ENCODE assay signal across 8 cellular contexts in genomic region chr6:50030777-50031562, GRCh38. TPM values are rescaled to one million over a fixed set of nuclear protein-coding genes. Genes with fewer than 3 reads are reported as not detected.
DNase-seq lines count a peak whose midpoint lies in the region; ATAC-seq and TF ChIP-seq lines count a peak whose summit lies in the region.

No MANE protein-coding gene starts in this region.

- intact Hi-C loops in right lobe of liver (cut with DNase I), result no loop called here

- DNase-seq in GM10248 (ENCODE audit: extremely low spot score) (peak; percentile 13), HT1080 (ENCODE audit: low read depth) (peak; percentile 55), RWPE2 (ENCODE audit: low spot score) (no peak), right lobe of liver (no peak), T-cell (no peak), suprapubic skin (ENCODE audit: low spot score in 2 of 2) (no peak), Karpas-422 (no peak)

- no peaks in the 10 kb centered on the region for H3K4me1 Mint-ChIP-seq in T-cell
- no peaks in the 10 kb centered on the region for H3K4me1 Mint-ChIP-seq in activated T-helper 17 cell treated with anti-CD3 and anti-CD28 coated beads, Interleukin-2, amount 50 U/mL, for 72 hours

- no peaks in the 10 kb centered on the region for H3K79me2 ChIP-seq in Karpas-422 (ENCODE audit: low read length)

- no peak for TF ChIP-seq EP300 in suprapubic skin (IDR thresholded peaks at IDR 0.05)

- peak; percentile 31 for TF ChIP-seq CTCF in GM10248 (IDR thresholded peaks at IDR 0.05; ENCODE audit: control extremely low read depth, extremely low read depth, low read depth, missing control alignments)
- TF ChIP-seq CTCF in RWPE2 (IDR thresholded peaks at IDR 0.05; ENCODE audit: poor library complexity, severe bottlenecking), result peak; percentile 48
- TF ChIP-seq CTCF in right lobe of liver (IDR thresholded peaks at IDR 0.05), result peak in 3 of 4 donors; percentile 13 to 30 (median 18)
- no peak for TF ChIP-seq CTCF in suprapubic skin (IDR thresholded peaks at IDR 0.05)

- no peaks in the 10 kb centered on the region for H3K9me2 ChIP-seq in Karpas-422 (replicated peaks; ENCODE audit: insufficient read depth, low read length)

- H3K27me3 ChIP-seq in RWPE2 (ENCODE audit: insufficient read depth, poor library complexity, severe bottlenecking), result peaks cover 29% of the 10 kb centered on the region
- H3K27me3 ChIP-seq in right lobe of liver, result no peaks in the 10 kb centered on the region
- no peaks in the 10 kb centered on the region for H3K27me3 ChIP-seq in suprapubic skin
- H3K27me3 ChIP-seq in Karpas-422 (ENCODE audit: low read length), result no peaks in the 10 kb centered on the region

- POLR2A ChIA-PET in GM10248 (lab: Yijun Ruan, JAX) (no interaction called here), T-cell (lab: Charles Lee) (no interaction called here)

- no peak overlapping the region for H3K9ac ChIP-seq in Karpas-422 (ENCODE audit: low read length)

- TF ChIP-seq POLR2A in right lobe of liver (IDR thresholded peaks at IDR 0.05) (no peak), suprapubic skin (IDR thresholded peaks at IDR 0.05) (no peak)

- CTCF ChIA-PET in GM10248 (lab: Yijun Ruan, JAX), result interaction anchor here (1.4 kb wide), 1 partner anchor 10 kb away, joined by 4 read pairs; no protein-coding TSS in a partner anchor
- CTCF ChIA-PET in T-cell (lab: Charles Lee), result no interaction called here

- no peaks in the 10 kb centered on the region for H3K36me3 ChIP-seq in RWPE2 (ENCODE audit: low read depth)
- H3K36me3 ChIP-seq in right lobe of liver, result no peaks in the 10 kb centered on the region
- H3K36me3 ChIP-seq in suprapubic skin, result no peaks in the 10 kb centered on the region
- H3K36me3 ChIP-seq in Karpas-422 (ENCODE audit: insufficient read depth, low read length), result no peaks in the 10 kb centered on the region

- H3K27me3 Mint-ChIP-seq in T-cell, result no peaks in the 10 kb centered on the region
- no peaks in the 10 kb centered on the region for H3K27me3 Mint-ChIP-seq in activated T-helper 17 cell treated with anti-CD3 and anti-CD28 coated beads, Interleukin-2, amount 50 U/mL, for 72 hours

- no peak overlapping the region for H3K4me2 ChIP-seq in Karpas-422 (ENCODE audit: low read depth, low read length, poor library complexity, severe bottlenecking)

- ATAC-seq in RWPE2 (ENCODE audit: low read depth) (peak; percentile 60), right lobe of liver (peak; percentile 24 to 49 (median 37)), T-cell (replicated peaks in 1 of 4) (no peak)
- ATAC-seq in activated T-helper 17 cell treated with anti-CD3 and anti-CD28 coated beads, Interleukin-2, amount 50 U/mL, for 72 hours (replicated peaks), result no peak

- no peak overlapping the region for H2AFZ ChIP-seq in Karpas-422 (ENCODE audit: low read length)

- H3K9me3 Mint-ChIP-seq in T-cell, result peaks cover 13 to 26% (median 18%) of the 10 kb centered on the region in 3 donors
- peaks cover 17% of the 10 kb centered on the region for H3K9me3 Mint-ChIP-seq in activated T-helper 17 cell treated with anti-CD3 and anti-CD28 coated beads, Interleukin-2, amount 50 U/mL, for 72 hours

- no peaks in the 10 kb centered on the region for H3K9me3 ChIP-seq in RWPE2 (ENCODE audit: severe bottlenecking)
- H3K9me3 ChIP-seq in right lobe of liver, result no peaks in the 10 kb centered on the region
- no peaks in the 10 kb centered on the region for H3K9me3 ChIP-seq in suprapubic skin
- H3K9me3 ChIP-seq in Karpas-422 (ENCODE audit: low read length), result no peaks in the 10 kb centered on the region

- no peaks in the 10 kb centered on the region for H4K20me1 ChIP-seq in Karpas-422 (ENCODE audit: insufficient read depth, low read depth, low read length)

- 29% methylated on average over 17 of the region's 18 CpGs for WGBS in right lobe of liver (ENCODE audit: insufficient coverage, low coverage, low lambda C conversion rate, missing lambda C conversion rate)
- WGBS in suprapubic skin, result 54% methylated on average over 18 of the region's 18 CpGs

- H3K4me3 ChIP-seq in RWPE2 (ENCODE audit: severe bottlenecking) (no peak overlapping the region), right lobe of liver (no peak overlapping the region), suprapubic skin (no peak overlapping the region), Karpas-422 (ENCODE audit: low read length) (no peak overlapping the region)

- H3K27ac Mint-ChIP-seq in T-cell, result no peak overlapping the region
- H3K27ac Mint-ChIP-seq in activated T-helper 17 cell treated with anti-CD3 and anti-CD28 coated beads, Interleukin-2, amount 50 U/mL, for 72 hours, result no peak overlapping the region

- H3K27ac ChIP-seq in RWPE2 (ENCODE audit: poor library complexity, severe bottlenecking) (no peak overlapping the region), right lobe of liver (no peak overlapping the region), suprapubic skin (no peak overlapping the region), Karpas-422 (ENCODE audit: low read length) (no peak overlapping the region)

- H3K36me3 Mint-ChIP-seq in T-cell, result no peaks in the 10 kb centered on the region
- H3K36me3 Mint-ChIP-seq in activated T-helper 17 cell treated with anti-CD3 and anti-CD28 coated beads, Interleukin-2, amount 50 U/mL, for 72 hours (ENCODE audit: low read depth), result no peaks in the 10 kb centered on the region

- no peak overlapping the region for H3K4me3 Mint-ChIP-seq in T-cell
- H3K4me3 Mint-ChIP-seq in activated T-helper 17 cell treated with anti-CD3 and anti-CD28 coated beads, Interleukin-2, amount 50 U/mL, for 72 hours, result no peak overlapping the region

- H3K4me1 ChIP-seq in RWPE2 (ENCODE audit: insufficient read depth, poor library complexity, severe bottlenecking) (no peaks in the 10 kb centered on the region), right lobe of liver (no peaks in the 10 kb centered on the region), suprapubic skin (no peaks in the 10 kb centered on the region), Karpas-422 (ENCODE audit: low read length) (no peaks in the 10 kb centered on the region)

RNA-seq across cellular contexts. Expression of gene DEFB110, which starts 9.2 kb away (rescaled TPM):
- total RNA-seq in HT1080 (2014; rRNA removed; shearing (Covaris generic)), result not detected in 2 replicates
- not detected in 2 replicates for polyA plus RNA-seq in HT1080 (2015; cell fraction: cytosol; rRNA removed)
- not detected in 2 replicates for polyA plus RNA-seq in HT1080 (2015; cell fraction: nucleus; rRNA removed)
- not detected for total RNA-seq in right lobe of liver
- not detected for total RNA-seq in T-cell
- not detected for total RNA-seq in activated T-helper 17 cell treated with anti-CD3 and anti-CD28 coated beads, Interleukin-2, amount 50 U/mL, for 72 hours
- total RNA-seq in suprapubic skin, result not detected
- not detected in 2 replicates for total RNA-seq in Karpas-422 (2014; rRNA removed; shearing (Covaris generic); ENCODE audit: low replicate concordance)

RNA-seq across cellular contexts. Expression of gene DEFB112, which starts 18.8 kb away (rescaled TPM):
- not detected in 2 replicates for total RNA-seq in HT1080 (2014; rRNA removed; shearing (Covaris generic))
- polyA plus RNA-seq in HT1080 (2015; cell fraction: cytosol; rRNA removed), result not detected in 2 replicates
- not detected in 2 replicates for polyA plus RNA-seq in HT1080 (2015; cell fraction: nucleus; rRNA removed)
- total RNA-seq in right lobe of liver, result not detected
- total RNA-seq in T-cell, result not detected
- total RNA-seq in activated T-helper 17 cell treated with anti-CD3 and anti-CD28 coated beads, Interleukin-2, amount 50 U/mL, for 72 hours, result not detected
- total RNA-seq in suprapubic skin, result not detected
- total RNA-seq in Karpas-422 (2014; rRNA removed; shearing (Covaris generic); ENCODE audit: low replicate concordance), result not detected in 2 replicates

Comparison
In these comparisons a context has a peak if more than half of its experiments do, and no peak if none do; other contexts are left out.
1. DNase-seq: peak in GM10248 (single experiment) and HT1080 (single experiment); none in RWPE2 (single experiment), right lobe of liver (0 of 3), T-cell (0 of 34), suprapubic skin (0 of 2) and Karpas-422 (single experiment).
2. CTCF ChIP-seq: peak in GM10248 (single experiment), RWPE2 (single experiment) and right lobe of liver (3 of 4); none in suprapubic skin (0 of 2).
3. ATAC-seq: peak in RWPE2 (single experiment) and right lobe of liver (4 of 4); none in T-cell (0 of 4) and activated T-helper 17 cell treated with anti-CD3 and anti-CD28 coated beads, Interleukin-2, amount 50 U/mL, for 72 hours (single experiment).